In genomic region chr14:61188936-61189808, GRCh38 we compare ENCODE assay signal across 8 cellular contexts.
DNase-seq lines count a peak whose midpoint lies in the region; ATAC-seq, FAIRE-seq and TF ChIP-seq lines count a peak whose summit lies in the region.

No MANE protein-coding gene starts in this region.

- intact Hi-C loops in breast epithelium (cut with DNase I; ENCODE audit: low total_unique reads) (no loop called here), kidney (cut with DNase I) (no loop called here)

- H3K4me3 ChIP-seq in OCI-LY1 (ENCODE audit: low read depth, low read length, poor library complexity, severe bottlenecking) (peak overlapping the region; percentile 47), breast epithelium (peak overlapping the region; percentile 33 to 68 (median 37)), kidney (ENCODE audit: low read length in 2 of 2) (peak overlapping the region in 1 of 2 donors; percentile 41)

- H2AFZ ChIP-seq in OCI-LY1 (ENCODE audit: low read length), result no peak overlapping the region

- TF ChIP-seq CTCF in GM20000 (IDR thresholded peaks at IDR 0.05; ENCODE audit: extremely low read depth, missing control alignments) (peak; percentile 30), OCI-LY1 (IDR thresholded peaks at IDR 0.05; ENCODE audit: low read length) (peak; percentile 51), breast epithelium (IDR thresholded peaks at IDR 0.05) (peak in 2 of 3 donors; percentile 28 to 35), kidney (IDR thresholded peaks at IDR 0.05; ENCODE audit: borderline replicate concordance, extremely low read depth, insufficient read depth) (peak; percentile 12)

- ATAC-seq in GM21367 (IDR thresholded peaks at IDR 0.05; ENCODE audit: unreplicated experiment), result no peak
- ATAC-seq in HG03135 (IDR thresholded peaks at IDR 0.05; ENCODE audit: unreplicated experiment), result no peak

- H4K20me1 ChIP-seq in OCI-LY1 (ENCODE audit: insufficient read depth, low read length), result no peaks in the 10 kb centered on the region

- FAIRE-seq in kidney (lab: Jason Lieb, UNC), result no peak

- peaks cover 9% of the 10 kb centered on the region for H3K4me1 ChIP-seq in OCI-LY1 (ENCODE audit: insufficient read depth, low read length, severe bottlenecking)
- H3K4me1 ChIP-seq in breast epithelium, result no peaks in the 10 kb centered on the region
- no peaks in the 10 kb centered on the region for H3K4me1 ChIP-seq in kidney (ENCODE audit: control insufficient read depth in 1 of 2, insufficient read depth in 1 of 2, low read depth in 1 of 2, low read length in 2 of 2)

- no peaks in the 10 kb centered on the region for H3K9me2 ChIP-seq in OCI-LY1 (ENCODE audit: low read depth, low read length)

- H3K27me3 ChIP-seq in OCI-LY1 (ENCODE audit: insufficient read depth, low read length) (0 out of 2 replicates have a peak, but pooled peaks cover 5% of the 10 kb centered on the region), breast epithelium (no peaks in the 10 kb centered on the region)

- H3K79me2 ChIP-seq in OCI-LY1 (ENCODE audit: insufficient read depth, low read length), result no peaks in the 10 kb centered on the region

- H3K9me3 ChIP-seq in OCI-LY1 (ENCODE audit: low read length) (no peaks in the 10 kb centered on the region), breast epithelium (no peaks in the 10 kb centered on the region), kidney (ENCODE audit: control insufficient read depth in 1 of 2, low read length in 2 of 2) (no peaks in the 10 kb centered on the region)

- no peaks in the 10 kb centered on the region for H3K36me3 ChIP-seq in OCI-LY1 (ENCODE audit: insufficient read depth, low read length)
- H3K36me3 ChIP-seq in breast epithelium, result no peaks in the 10 kb centered on the region
- H3K36me3 ChIP-seq in kidney (ENCODE audit: control insufficient read depth in 1 of 2, insufficient read depth in 2 of 2, low read length in 2 of 2), result no peaks in the 10 kb centered on the region

- H3K27ac ChIP-seq in OCI-LY1 (ENCODE audit: low read depth, low read length, poor library complexity, severe bottlenecking) (no peak overlapping the region), breast epithelium (peak overlapping the region in 1 of 2 donors; percentile 66), kidney (ENCODE audit: low read depth in 2 of 2, low read length in 2 of 2) (no peak overlapping the region)

- peak overlapping the region; percentile 44 for H3K4me2 ChIP-seq in OCI-LY1 (ENCODE audit: low read length)

- DNase-seq in AG08396 (ENCODE audit: low spot score) (peak; percentile 78), GM20000 (ENCODE audit: low spot score) (peak; percentile 70), breast epithelium (ENCODE audit: low spot score in 2 of 2) (peak in 1 of 2 donors; percentile 58), kidney (peak; percentile 81)
- peak in 2 of 3 donors; percentile 39 to 44 for DNase-seq in stimulated activated CD4-positive, alpha-beta T cell treated with anti-CD3 and anti-CD28 coated beads, Interleukin-12 subunit alpha, Interleukin-12 subunit beta, amount 100 ng/mL, for 48 hours (ENCODE audit: low read depth in 2 of 3, low spot score in 1 of 3)

- TF ChIP-seq POLR2A in breast epithelium (IDR thresholded peaks at IDR 0.05), result no peak

- H3K9ac ChIP-seq in OCI-LY1 (ENCODE audit: low read length) (no peak overlapping the region; the same call in 1 of the 2 replicates), kidney (ENCODE audit: low read length in 2 of 2) (no peak overlapping the region)

- no peaks in the 10 kb centered on the region for H3F3A ChIP-seq in OCI-LY1 (ENCODE audit: insufficient read depth, low read length)
